ENCODE assay signal across 1 cellular context in genomic region chr2:127218843-127219715, GRCh38.
TF ChIP-seq lines count a peak whose summit lies in the region.

No MANE protein-coding gene starts in this region.

TF ChIP-seq in HEK293, 187 proteins besides CTCF, POLR2A, EP300 and RAD21 (continued from another document):
- TF ChIP-seq ZNF202 (tag by site-specific recombination; IDR thresholded peaks at IDR 0.05; ENCODE audit: borderline replicate concordance) = peak; percentile 72
- TF ChIP-seq AEBP2 (tag by site-specific recombination; IDR thresholded peaks at IDR 0.05; ENCODE audit: borderline replicate concordance) = no peak
- no peak for TF ChIP-seq ZNF544 (tag by site-specific recombination; IDR thresholded peaks at IDR 0.05)
- no peak for TF ChIP-seq ZNF416 (tag by site-specific recombination; IDR thresholded peaks at IDR 0.05)
- TF ChIP-seq ZIC2 (tag by site-specific recombination; IDR thresholded peaks at IDR 0.05) = no peak
- no peak for TF ChIP-seq ZNF777 (tag by site-specific recombination; IDR thresholded peaks at IDR 0.05; ENCODE audit: borderline replicate concordance)
- TF ChIP-seq ZNF639 (tag by site-specific recombination; IDR thresholded peaks at IDR 0.05) = no peak
- peak; percentile 67; the same call in 1 of the 2 replicates for TF ChIP-seq GLIS2 (tag by site-specific recombination; IDR thresholded peaks at IDR 0.05)
- TF ChIP-seq ZNF514 (tag by site-specific recombination; IDR thresholded peaks at IDR 0.05) = no peak
- 0 out of 2 replicates have a peak, but pooled peaks have one; percentile 10 for TF ChIP-seq ZNF335 (tag by site-specific recombination; conservative IDR thresholded peaks at IDR 0.05)
- no peak for TF ChIP-seq ZNF341 (tag by site-specific recombination; IDR thresholded peaks at IDR 0.05; ENCODE audit: low read depth)
- no peak for TF ChIP-seq ZNF449 (tag by site-specific recombination; IDR thresholded peaks at IDR 0.05)
- TF ChIP-seq ZNF140 (tag by site-specific recombination; IDR thresholded peaks at IDR 0.05) = no peak
